In the genomic region with DNA sequence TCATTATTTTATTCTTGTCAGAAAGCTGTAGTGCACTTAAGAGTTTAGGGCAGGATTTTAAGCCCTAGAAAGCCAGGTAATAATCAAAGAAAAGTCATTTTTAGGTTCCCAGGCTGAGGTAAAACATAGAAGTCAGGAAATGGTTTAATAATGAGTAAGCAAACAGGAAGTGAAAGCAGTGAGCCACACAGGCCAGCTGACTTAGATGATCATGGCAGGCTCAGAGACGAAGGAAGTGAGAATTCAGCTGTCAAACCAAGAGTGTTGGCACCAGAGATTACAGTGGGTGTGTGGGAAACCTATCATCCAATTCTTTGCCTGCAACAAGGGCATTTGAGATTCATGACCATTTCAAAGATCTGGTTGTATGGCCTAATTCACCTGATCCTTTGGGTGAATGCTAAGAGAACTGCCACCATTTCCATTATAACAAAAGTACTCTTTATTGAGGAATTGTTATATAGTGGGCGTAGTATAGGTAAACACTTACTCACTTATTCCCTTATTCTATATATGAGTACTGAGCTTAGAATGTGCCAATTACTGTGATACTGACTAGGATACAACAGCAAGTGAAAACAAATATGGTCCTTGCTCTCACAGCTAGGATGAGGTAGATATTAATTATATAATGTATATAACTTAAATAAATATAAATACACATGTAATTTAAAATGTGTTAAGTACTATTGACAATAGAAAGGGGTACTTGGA, we compare ENCODE assay signal across 8 cellular contexts.
DNase-seq lines count a peak whose midpoint lies in the region; ATAC-seq, FAIRE-seq and TF ChIP-seq lines count a peak whose summit lies in the region.

No MANE protein-coding gene starts in this region.

- no peak overlapping the region for H3K27ac ChIP-seq in CD8-positive, alpha-beta memory T cell (ENCODE audit: low read depth, low read length)

- H3K4me3 ChIP-seq in CD8-positive, alpha-beta memory T cell (ENCODE audit: low read length) = peak overlapping the region; percentile 5
- no peak overlapping the region for H3K4me3 ChIP-seq in bronchial epithelial cell (ENCODE audit: low read depth, low read length)

- TF ChIP-seq CTCF in bronchial epithelial cell (IDR thresholded peaks at IDR 0.05; ENCODE audit: insufficient read depth, low read length, severe bottlenecking) (no peak), osteocyte (IDR thresholded peaks at IDR 0.05) (no peak)

- POLR2A ChIA-PET in CD8-positive, alpha-beta memory T cell (lab: Charles Lee) = no interaction called here

- ATAC-seq in GM19463 (IDR thresholded peaks at IDR 0.05; ENCODE audit: unreplicated experiment) = peak; percentile 100
- peak; percentile 100 for ATAC-seq in HG03442 (IDR thresholded peaks at IDR 0.05; ENCODE audit: unreplicated experiment)
- ATAC-seq in natural killer cell treated with Interleukin-12 subunit alpha and Interleukin-12 subunit beta and Interleukin-15 and Interleukin-18, amount 100 ng/mL, for 72 hours = peak; percentile 97 to 98

- H3K9me3 Mint-ChIP-seq in CD8-positive, alpha-beta memory T cell = peaks cover 0 to 8% (median 4%) of the 10 kb centered on the region in 5 donors
- H3K9me3 Mint-ChIP-seq in natural killer cell treated with Interleukin-12 subunit alpha and Interleukin-12 subunit beta and Interleukin-15 and Interleukin-18, amount 100 ng/mL, for 72 hours = peaks cover 9% of the 10 kb centered on the region
- H3K9me3 Mint-ChIP-seq in osteocyte (ENCODE audit: unreplicated experiment) = peaks cover 15% of the 10 kb centered on the region

- H3K27me3 Mint-ChIP-seq in CD8-positive, alpha-beta memory T cell = peaks cover 0 to 17% of the 10 kb centered on the region in 2 donors
- no peaks in the 10 kb centered on the region for H3K27me3 Mint-ChIP-seq in natural killer cell treated with Interleukin-12 subunit alpha and Interleukin-12 subunit beta and Interleukin-15 and Interleukin-18, amount 100 ng/mL, for 72 hours
- H3K27me3 Mint-ChIP-seq in osteocyte (ENCODE audit: unreplicated experiment) = peaks cover 2% of the 10 kb centered on the region

- H3K4me3 Mint-ChIP-seq in CD8-positive, alpha-beta memory T cell = peak overlapping the region in 2 of 7 donors; percentile 1 to 29
- peak overlapping the region; percentile 11 for H3K4me3 Mint-ChIP-seq in natural killer cell treated with Interleukin-12 subunit alpha and Interleukin-12 subunit beta and Interleukin-15 and Interleukin-18, amount 100 ng/mL, for 72 hours
- no peak overlapping the region for H3K4me3 Mint-ChIP-seq in osteocyte (ENCODE audit: unreplicated experiment)

- no peaks in the 10 kb centered on the region for H3K36me3 ChIP-seq in CD8-positive, alpha-beta memory T cell (ENCODE audit: insufficient read depth, low read length)
- no peaks in the 10 kb centered on the region for H3K36me3 ChIP-seq in bronchial epithelial cell (ENCODE audit: control insufficient read depth, insufficient read depth, low read length)

- CTCF ChIA-PET in CD8-positive, alpha-beta memory T cell (lab: Charles Lee) = no interaction called here

- peaks cover 0 to 4% (median 0%) of the 10 kb centered on the region in 3 donors for H3K36me3 Mint-ChIP-seq in CD8-positive, alpha-beta memory T cell
- peaks cover 18% of the 10 kb centered on the region for H3K36me3 Mint-ChIP-seq in natural killer cell treated with Interleukin-12 subunit alpha and Interleukin-12 subunit beta and Interleukin-15 and Interleukin-18, amount 100 ng/mL, for 72 hours
- H3K36me3 Mint-ChIP-seq in osteocyte (ENCODE audit: unreplicated experiment) = no peaks in the 10 kb centered on the region

- DNase-seq in CD8-positive, alpha-beta memory T cell = peak in 3 of 5 donors; percentile 27 to 51 (median 35)
- DNase-seq in T follicular helper cell (ENCODE audit: low read depth) (peak; percentile 1), bronchial epithelial cell (ENCODE audit: low read depth) (peak; percentile 87), osteocyte (ENCODE audit: extremely low spot score, unreplicated experiment) (no peak), GF-D8 (lab: John Stamatoyannopoulos, UW) (no peak)
- DNase-seq in natural killer cell treated with Interleukin-12 subunit alpha and Interleukin-12 subunit beta and Interleukin-15 and Interleukin-18, amount 100 ng/mL, for 72 hours (ENCODE audit: low spot score) = peak; percentile 60

- H3K27ac Mint-ChIP-seq in CD8-positive, alpha-beta memory T cell = peak overlapping the region in 7 of 8 donors; percentile 5 to 94 (median 39)
- peak overlapping the region; percentile 10 to 19 for H3K27ac Mint-ChIP-seq in natural killer cell treated with Interleukin-12 subunit alpha and Interleukin-12 subunit beta and Interleukin-15 and Interleukin-18, amount 100 ng/mL, for 72 hours
- H3K27ac Mint-ChIP-seq in osteocyte (ENCODE audit: unreplicated experiment) = no peak overlapping the region

- no peak for FAIRE-seq in bronchial epithelial cell (lab: Jason Lieb, UNC)

- no peaks in the 10 kb centered on the region for H3K27me3 ChIP-seq in CD8-positive, alpha-beta memory T cell (ENCODE audit: insufficient read depth, low read length, poor library complexity, severe bottlenecking)
- H3K27me3 ChIP-seq in bronchial epithelial cell (ENCODE audit: control insufficient read depth, insufficient read depth, low read length) = no peaks in the 10 kb centered on the region

- peaks cover 12% of the 10 kb centered on the region for H3K4me1 ChIP-seq in CD8-positive, alpha-beta memory T cell (ENCODE audit: insufficient read depth, low read length)

- no peaks in the 10 kb centered on the region for H3K9me3 ChIP-seq in CD8-positive, alpha-beta memory T cell (ENCODE audit: low read length)

- H3K4me1 Mint-ChIP-seq in CD8-positive, alpha-beta memory T cell = peaks cover 12 to 18% (median 14%) of the 10 kb centered on the region in 3 donors
- H3K4me1 Mint-ChIP-seq in natural killer cell treated with Interleukin-12 subunit alpha and Interleukin-12 subunit beta and Interleukin-15 and Interleukin-18, amount 100 ng/mL, for 72 hours (ENCODE audit: low read depth in 2 of 2) = peaks cover 19 to 20% of the 10 kb centered on the region in 2 donors
- H3K4me1 Mint-ChIP-seq in osteocyte (ENCODE audit: unreplicated experiment) = peaks cover 3% of the 10 kb centered on the region

Comparison
In these comparisons a context has a peak if more than half of its experiments do, and no peak if none do; other contexts are left out.
1. DNase-seq: peak in CD8-positive, alpha-beta memory T cell (3 of 5), T follicular helper cell (single experiment), bronchial epithelial cell (single experiment) and natural killer cell treated with Interleukin-12 subunit alpha and Interleukin-12 subunit beta and Interleukin-15 and Interleukin-18, amount 100 ng/mL, for 72 hours (single experiment); none in osteocyte (single experiment) and GF-D8 (single experiment).
2. Peak in every context shown above with its lines, with median percentiles within 50 percentile points of each other: ATAC-seq.